In genomic region chr17:16027708-16028584, GRCh38 we compare ENCODE assay signal across 8 cellular contexts. TPM values are rescaled to one million over a fixed set of nuclear protein-coding genes. Genes with fewer than 3 reads are reported as not detected.
DNase-seq lines count a peak whose midpoint lies in the region; ATAC-seq and TF ChIP-seq lines count a peak whose summit lies in the region.

No MANE protein-coding gene starts in this region.

- no peaks in the 10 kb centered on the region for H3K9me2 ChIP-seq in GM23248 (ENCODE audit: insufficient read depth)

- peak; percentile 94 for DNase-seq in EL
- peak; percentile 95 for DNase-seq in GM23248
- DNase-seq in activated naive CD8-positive, alpha-beta T cell treated with anti-CD3 and anti-CD28 coated beads, Interleukin-2, amount 10 ng/mL, durations not matched to agents 7 days and 5 days: no peak
- peak; percentile 96 for DNase-seq in iris pigment epithelial cell (ENCODE audit: low read depth)
- peak; percentile 5 for DNase-seq in stimulated activated CD8-positive, alpha-beta memory T cell treated with anti-CD3 and anti-CD28 coated beads, Interleukin-12 subunit alpha, Interleukin-12 subunit beta, amount 100 ng/mL, for 24 hours (ENCODE audit: extremely low read depth)
- no peak for DNase-seq in NCI-H2081 (lab: John Stamatoyannopoulos, UW)
- no peak for DNase-seq in OCI-M2 (lab: John Stamatoyannopoulos, UW; ENCODE audit: unreplicated experiment)

- WGBS in GM23248 (ENCODE audit: low coverage in 1 of 2, low lambda C conversion rate in 2 of 2, missing lambda C conversion rate in 2 of 2), 2 experiments: 60 to 61% methylated on average over 5 of the region's 5 CpGs

- H3K4me3 Mint-ChIP-seq in activated naive CD8-positive, alpha-beta T cell treated with anti-CD3 and anti-CD28 coated beads, Interleukin-2, amount 10 ng/mL, durations not matched to agents 7 days and 5 days: peak overlapping the region; percentile 51

- H3K36me3 ChIP-seq in GM23248 (ENCODE audit: low read depth): peaks cover 78% of the 10 kb centered on the region
- H3K36me3 ChIP-seq in OCI-LY3 (replicated peaks; ENCODE audit: low read depth, low read length): peaks cover 60% of the 10 kb centered on the region

- peak; percentile 100 for ATAC-seq in activated naive CD8-positive, alpha-beta T cell treated with anti-CD3 and anti-CD28 coated beads, Interleukin-2, amount 10 ng/mL, durations not matched to agents 7 days and 5 days (ENCODE audit: low read depth)

- H3K9me3 ChIP-seq in GM23248 (ENCODE audit: low read depth) (no peaks in the 10 kb centered on the region), OCI-LY3 (ENCODE audit: insufficient read depth, low read length) (no peaks in the 10 kb centered on the region)

- H3K4me1 ChIP-seq in GM23248 (ENCODE audit: insufficient read depth): peaks cover 24% of the 10 kb centered on the region
- peaks cover 12% of the 10 kb centered on the region for H3K4me1 ChIP-seq in OCI-LY3 (ENCODE audit: low read length)

- no peak for TF ChIP-seq CTCF in OCI-LY3 (IDR thresholded peaks at IDR 0.05; ENCODE audit: low read depth, low read length)

- H2AFZ ChIP-seq in GM23248 (no peak overlapping the region), OCI-LY3 (ENCODE audit: low read depth, low read length) (no peak overlapping the region)

- in situ Hi-C loops in GM23248 (cut with MboI): no loop called here

- peak overlapping the region; percentile 64 for H3K9ac ChIP-seq in GM23248
- H3K9ac ChIP-seq in OCI-LY3 (ENCODE audit: low read length): no peak overlapping the region

- peak overlapping the region; percentile 34 for H3K4me3 ChIP-seq in GM23248
- H3K4me3 ChIP-seq in OCI-LY3 (ENCODE audit: low read length): no peak overlapping the region

- H3K9me3 Mint-ChIP-seq in activated naive CD8-positive, alpha-beta T cell treated with anti-CD3 and anti-CD28 coated beads, Interleukin-2, amount 10 ng/mL, durations not matched to agents 7 days and 5 days: no peaks in the 10 kb centered on the region

- H3F3A ChIP-seq in GM23248 (ENCODE audit: insufficient read depth): peaks cover 60% of the 10 kb centered on the region

- H3K4me2 ChIP-seq in GM23248 (ENCODE audit: unreplicated experiment) (peak overlapping the region; percentile 66), OCI-LY3 (ENCODE audit: low read length) (0 out of 2 replicates have a peak overlapping the region, but pooled peaks have one; percentile 27)

- POLR2A ChIA-PET in activated naive CD8-positive, alpha-beta T cell treated with anti-CD3 and anti-CD28 coated beads, Interleukin-2, amount 10 ng/mL, durations not matched to agents 7 days and 5 days (lab: Charles Lee): interaction anchor here (1.5 kb wide), 1 partner anchor 28 kb away, joined by 7 read pairs; the partner anchor contains the start of genes TTC19 and ZSWIM7

- peaks cover 67% of the 10 kb centered on the region for H3K36me3 Mint-ChIP-seq in activated naive CD8-positive, alpha-beta T cell treated with anti-CD3 and anti-CD28 coated beads, Interleukin-2, amount 10 ng/mL, durations not matched to agents 7 days and 5 days

- peak overlapping the region; percentile 88 for H3K27ac ChIP-seq in GM23248
- peak overlapping the region; percentile 66 for H3K27ac ChIP-seq in OCI-LY3 (ENCODE audit: low read length)

- H3K27me3 Mint-ChIP-seq in activated naive CD8-positive, alpha-beta T cell treated with anti-CD3 and anti-CD28 coated beads, Interleukin-2, amount 10 ng/mL, durations not matched to agents 7 days and 5 days: no peaks in the 10 kb centered on the region

- peaks cover 20% of the 10 kb centered on the region for H3K4me1 Mint-ChIP-seq in activated naive CD8-positive, alpha-beta T cell treated with anti-CD3 and anti-CD28 coated beads, Interleukin-2, amount 10 ng/mL, durations not matched to agents 7 days and 5 days

- H3K79me2 ChIP-seq in GM23248 (ENCODE audit: insufficient read depth) (peaks cover 42% of the 10 kb centered on the region), OCI-LY3 (ENCODE audit: low read length) (no peaks in the 10 kb centered on the region)

- peak overlapping the region; percentile 74 for H3K27ac Mint-ChIP-seq in activated naive CD8-positive, alpha-beta T cell treated with anti-CD3 and anti-CD28 coated beads, Interleukin-2, amount 10 ng/mL, durations not matched to agents 7 days and 5 days

- H3K27me3 ChIP-seq in GM23248 (replicated peaks; ENCODE audit: insufficient read depth) (no peaks in the 10 kb centered on the region), OCI-LY3 (ENCODE audit: low read depth, low read length) (no peaks in the 10 kb centered on the region)

- H4K20me1 ChIP-seq in GM23248 (ENCODE audit: insufficient read depth): no peaks in the 10 kb centered on the region
- H4K20me1 ChIP-seq in OCI-LY3 (ENCODE audit: insufficient read depth, low read length): no peaks in the 10 kb centered on the region; the same call in none of the 2 replicates

RNA-seq across cellular contexts. Expression of gene TTC19, which starts 28.3 kb away (rescaled TPM):
- 41.7 and 45.3 TPM in 2 replicates for total RNA-seq in GM23248 (2014; rRNA removed; shearing (Covaris generic))
- 26.3 and 27.9 TPM in 2 replicates for polyA plus RNA-seq in GM23248 (2016; fragmentation: Nextera tagmentation; extraction: Ambion mirVana)
- 10 to 100 TPM; 32.5 to 36.7 TPM for total RNA-seq in activated naive CD8-positive, alpha-beta T cell treated with anti-CD3 and anti-CD28 coated beads, Interleukin-2, amount 10 ng/mL, durations not matched to agents 7 days and 5 days

RNA-seq across cellular contexts. Expression of gene ZSWIM7, which starts 28.4 kb away (rescaled TPM):
- total RNA-seq in GM23248 (2014; rRNA removed; shearing (Covaris generic)): 12.4 and 13.5 TPM in 2 replicates
- polyA plus RNA-seq in GM23248 (2016; fragmentation: Nextera tagmentation; extraction: Ambion mirVana): 25.8 and 29.1 TPM in 2 replicates
- 10 to 100 TPM; 19.6 to 21.8 TPM for total RNA-seq in activated naive CD8-positive, alpha-beta T cell treated with anti-CD3 and anti-CD28 coated beads, Interleukin-2, amount 10 ng/mL, durations not matched to agents 7 days and 5 days

Comparison
In these comparisons a context has a peak if more than half of its experiments do, and no peak if none do; other contexts are left out.
1. DNase-seq: peak in EL (single experiment), GM23248 (single experiment), iris pigment epithelial cell (single experiment) and stimulated activated CD8-positive, alpha-beta memory T cell treated with anti-CD3 and anti-CD28 coated beads, Interleukin-12 subunit alpha, Interleukin-12 subunit beta, amount 100 ng/mL, for 24 hours (single experiment); none in activated naive CD8-positive, alpha-beta T cell treated with anti-CD3 and anti-CD28 coated beads, Interleukin-2, amount 10 ng/mL, durations not matched to agents 7 days and 5 days (single experiment), NCI-H2081 (0 of 2) and OCI-M2 (single experiment).